1 cellular context compared by ENCODE assay signal in genomic region chr20:32017711-32018251, GRCh38.
TF ChIP-seq lines count a peak whose summit lies in the region.

No MANE protein-coding gene starts in this region.

TF ChIP-seq in H1, 55 proteins besides CTCF, POLR2A, EP300 and RAD21 (continued from another document):
- TF ChIP-seq POLR2AphosphoS5 (IDR thresholded peaks at IDR 0.05; ENCODE audit: low read depth, low read length) (peak; percentile 72), CEBPB (IDR thresholded peaks at IDR 0.05; ENCODE audit: low read depth, low read length) (no peak), RNF2 (IDR thresholded peaks at IDR 0.05; ENCODE audit: borderline replicate concordance, low read depth, low read length, missing control alignments, poor library complexity, severe bottlenecking) (no peak), CHD1 (IDR thresholded peaks at IDR 0.05; ENCODE audit: low read depth, low read length) (no peak), KDM1A (IDR thresholded peaks at IDR 0.05; ENCODE audit: borderline replicate concordance, low read length) (no peak), USF2 (IDR thresholded peaks at IDR 0.05; ENCODE audit: low read length) (no peak), ASH2L (IDR thresholded peaks at IDR 0.05; ENCODE audit: low read length) (peak; percentile 59), MAFK (IDR thresholded peaks at IDR 0.05; ENCODE audit: low read depth, low read length) (no peak), TCF12 (IDR thresholded peaks at IDR 0.05; ENCODE audit: low read depth, low read length) (peak; percentile 82), SP2 (IDR thresholded peaks at IDR 0.05; ENCODE audit: low read length) (no peak), RXRA (IDR thresholded peaks at IDR 0.05; ENCODE audit: insufficient read depth, low read depth, low read length) (no peak), SIRT6 (IDR thresholded peaks at IDR 0.05; ENCODE audit: low read length) (no peak), ATF2 (IDR thresholded peaks at IDR 0.05; ENCODE audit: low read length) (no peak), TEAD4 (IDR thresholded peaks at IDR 0.05; ENCODE audit: low read depth, low read length) (0 out of 2 replicates have a peak, but pooled peaks have one; percentile 3), SIX5 (IDR thresholded peaks at IDR 0.05; ENCODE audit: low read depth, low read length) (no peak), HDAC2 (IDR thresholded peaks at IDR 0.05; ENCODE audit: borderline replicate concordance in 1 of 2, low read depth in 2 of 2, low read length in 2 of 2) (0 out of 4 replicates have a peak, but pooled peaks of 1 of the 2 experiments have one; percentile 10), RFX5 (IDR thresholded peaks at IDR 0.05; ENCODE audit: borderline replicate concordance, low read depth, low read length) (no peak), GTF2F1 (IDR thresholded peaks at IDR 0.05; ENCODE audit: borderline replicate concordance, low read depth, low read length) (no peak), CBX5 (IDR thresholded peaks at IDR 0.05; ENCODE audit: low read depth, low read length) (no peak), TBP (IDR thresholded peaks at IDR 0.05; ENCODE audit: low read depth, low read length) (peak; percentile 21; the same call in 1 of the 2 replicates), E2F6 (IDR thresholded peaks at IDR 0.05) (peak; percentile 41), CTBP2 (IDR thresholded peaks at IDR 0.05; ENCODE audit: borderline replicate concordance, insufficient read depth, insufficient read length, low read length) (no peak), CHD7 (IDR thresholded peaks at IDR 0.05; ENCODE audit: insufficient replicate concordance, low read length) (no peak), NRF1 (IDR thresholded peaks at IDR 0.05; ENCODE audit: low read depth, low read length) (no peak), SUZ12 (IDR thresholded peaks at IDR 0.05; ENCODE audit: low read length) (no peak), SP4 (IDR thresholded peaks at IDR 0.05; ENCODE audit: low read length) (no peak), POU5F1 (IDR thresholded peaks at IDR 0.05; ENCODE audit: low read depth, low read length) (no peak), SIN3A (conservative IDR thresholded peaks at IDR 0.05 in 1 of 2, IDR thresholded peaks at IDR 0.05 in 1 of 2; ENCODE audit: low read depth in 1 of 2, low read length in 2 of 2) (peak in 1 of 2 experiments; percentile 81; a peak in 1 of 4 replicates), SP1 (IDR thresholded peaks at IDR 0.05; ENCODE audit: low read depth, low read length) (no peak), KDM5A (IDR thresholded peaks at IDR 0.05; ENCODE audit: low read length) (no peak), BRCA1 (IDR thresholded peaks at IDR 0.05; ENCODE audit: low read depth, low read length) (no peak), JUND (IDR thresholded peaks at IDR 0.05; ENCODE audit: low read length) (no peak), MAX (IDR thresholded peaks at IDR 0.05) (peak; percentile 92), BCL11A (IDR thresholded peaks at IDR 0.05; ENCODE audit: low read depth in 2 of 2, low read length in 2 of 2) (no peak), CBX8 (IDR thresholded peaks at IDR 0.05; ENCODE audit: borderline replicate concordance, low read depth, low read length) (no peak), ATF3 (IDR thresholded peaks at IDR 0.05; ENCODE audit: insufficient read depth, low read depth, low read length) (no peak), CHD2 (IDR thresholded peaks at IDR 0.05; ENCODE audit: low read length) (peak; percentile 74; the same call in 1 of the 2 replicates), TAF7 (optimal IDR thresholded peaks at IDR 0.05; ENCODE audit: borderline replicate concordance, low read depth, low read length) (peak; percentile 77), YY1 (IDR thresholded peaks at IDR 0.05; ENCODE audit: low read depth, low read length) (peak; percentile 40; the same call in 1 of the 2 replicates), CREB1 (IDR thresholded peaks at IDR 0.05) (peak; percentile 88), HDAC6 (IDR thresholded peaks at IDR 0.05; ENCODE audit: low read depth, low read length) (no peak), GABPA (IDR thresholded peaks at IDR 0.05; ENCODE audit: borderline replicate concordance, insufficient read depth, low read length) (no peak), TAF1 (IDR thresholded peaks at IDR 0.05; ENCODE audit: low read depth, low read length) (peak; percentile 85), KDM4A (IDR thresholded peaks at IDR 0.05; ENCODE audit: low read depth, low read length, severe bottlenecking) (peak; percentile 19), FOSL1 (IDR thresholded peaks at IDR 0.05; ENCODE audit: insufficient read depth, low read depth, low read length) (no peak), NANOG (IDR thresholded peaks at IDR 0.05; ENCODE audit: insufficient read depth, low read depth, low read length, poor library complexity, severe bottlenecking) (peak; percentile 71), RBBP5 (IDR thresholded peaks at IDR 0.05; ENCODE audit: borderline replicate concordance, low read depth, low read length) (no peak; the same call in none of the 2 replicates), ZNF274 (IDR thresholded peaks at IDR 0.05; ENCODE audit: borderline replicate concordance, extremely low read depth, low read length) (no peak), PHF8 (conservative IDR thresholded peaks at IDR 0.05; ENCODE audit: low read depth, low read length) (peak; percentile 50; the same call in 1 of the 2 replicates), BACH1 (IDR thresholded peaks at IDR 0.05; ENCODE audit: low read length) (no peak), JUN (IDR thresholded peaks at IDR 0.05; ENCODE audit: low read depth, low read length) (no peak)
